1 cellular context compared by ENCODE assay signal in the genomic region with DNA sequence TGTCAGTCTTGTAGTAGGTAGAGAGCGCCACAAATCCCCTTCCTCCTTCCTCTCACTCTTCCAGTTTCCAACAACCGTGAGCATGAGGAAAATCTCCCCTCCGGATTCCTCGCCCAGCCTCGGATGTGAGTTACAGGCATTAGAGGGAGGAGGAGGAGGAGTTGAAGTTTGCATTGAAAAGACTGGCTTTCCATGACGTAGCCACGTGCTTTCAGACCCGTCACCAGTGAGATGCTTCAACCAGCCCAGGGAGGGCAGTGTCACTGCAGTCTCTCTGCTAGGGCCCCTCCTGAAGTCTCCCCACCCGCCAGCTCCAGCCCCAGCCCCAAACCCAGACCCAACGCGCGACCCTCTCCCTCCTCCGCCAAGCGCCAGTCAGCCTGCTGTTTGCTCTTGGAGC.
TF ChIP-seq lines count a peak whose summit lies in the region.

No MANE protein-coding gene starts in this region.

TF ChIP-seq in A549, 52 proteins besides CTCF, POLR2A, EP300 and RAD21 (continued from another document):
- TF ChIP-seq, protein P1, sequence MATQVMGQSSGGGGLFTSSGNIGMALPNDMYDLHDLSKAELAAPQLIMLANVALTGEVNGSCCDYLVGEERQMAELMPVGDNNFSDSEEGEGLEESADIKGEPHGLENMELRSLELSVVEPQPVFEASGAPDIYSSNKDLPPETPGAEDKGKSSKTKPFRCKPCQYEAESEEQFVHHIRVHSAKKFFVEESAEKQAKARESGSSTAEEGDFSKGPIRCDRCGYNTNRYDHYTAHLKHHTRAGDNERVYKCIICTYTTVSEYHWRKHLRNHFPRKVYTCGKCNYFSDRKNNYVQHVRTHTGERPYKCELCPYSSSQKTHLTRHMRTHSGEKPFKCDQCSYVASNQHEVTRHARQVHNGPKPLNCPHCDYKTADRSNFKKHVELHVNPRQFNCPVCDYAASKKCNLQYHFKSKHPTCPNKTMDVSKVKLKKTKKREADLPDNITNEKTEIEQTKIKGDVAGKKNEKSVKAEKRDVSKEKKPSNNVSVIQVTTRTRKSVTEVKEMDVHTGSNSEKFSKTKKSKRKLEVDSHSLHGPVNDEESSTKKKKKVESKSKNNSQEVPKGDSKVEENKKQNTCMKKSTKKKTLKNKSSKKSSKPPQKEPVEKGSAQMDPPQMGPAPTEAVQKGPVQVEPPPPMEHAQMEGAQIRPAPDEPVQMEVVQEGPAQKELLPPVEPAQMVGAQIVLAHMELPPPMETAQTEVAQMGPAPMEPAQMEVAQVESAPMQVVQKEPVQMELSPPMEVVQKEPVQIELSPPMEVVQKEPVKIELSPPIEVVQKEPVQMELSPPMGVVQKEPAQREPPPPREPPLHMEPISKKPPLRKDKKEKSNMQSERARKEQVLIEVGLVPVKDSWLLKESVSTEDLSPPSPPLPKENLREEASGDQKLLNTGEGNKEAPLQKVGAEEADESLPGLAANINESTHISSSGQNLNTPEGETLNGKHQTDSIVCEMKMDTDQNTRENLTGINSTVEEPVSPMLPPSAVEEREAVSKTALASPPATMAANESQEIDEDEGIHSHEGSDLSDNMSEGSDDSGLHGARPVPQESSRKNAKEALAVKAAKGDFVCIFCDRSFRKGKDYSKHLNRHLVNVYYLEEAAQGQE (IDR thresholded peaks at IDR 0.05), result no peak
- TF ChIP-seq, protein P2, sequence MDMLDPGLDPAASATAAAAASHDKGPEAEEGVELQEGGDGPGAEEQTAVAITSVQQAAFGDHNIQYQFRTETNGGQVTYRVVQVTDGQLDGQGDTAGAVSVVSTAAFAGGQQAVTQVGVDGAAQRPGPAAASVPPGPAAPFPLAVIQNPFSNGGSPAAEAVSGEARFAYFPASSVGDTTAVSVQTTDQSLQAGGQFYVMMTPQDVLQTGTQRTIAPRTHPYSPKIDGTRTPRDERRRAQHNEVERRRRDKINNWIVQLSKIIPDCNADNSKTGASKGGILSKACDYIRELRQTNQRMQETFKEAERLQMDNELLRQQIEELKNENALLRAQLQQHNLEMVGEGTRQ (IDR thresholded peaks at IDR 0.05), result no peak
- TF ChIP-seq FOSL2 (IDR thresholded peaks at IDR 0.05) (no peak), FOSL2 (CRISPR knock-in tag; IDR thresholded peaks at IDR 0.05) (no peak)
